ENCODE assay signal across 11 cellular contexts in genomic region chr5:127031863-127032232, GRCh38. TPM values are rescaled to one million over a fixed set of nuclear protein-coding genes. Genes with fewer than 3 reads are reported as not detected.
A peak's percentile ranks its signal among the peaks of the same experiment; 100 is the strongest.
DNase-seq lines count a peak whose midpoint lies in the region; TF ChIP-seq lines count a peak whose summit lies in the region.
"Had no signal": no experiment of that assay in that cellular context is flagged by ENCODE, and none has a peak within 500 bp of the region (broad histone marks: within the 10 kb centered on the region; RNA-seq: fewer than 3 reads in every experiment).

No MANE protein-coding gene starts in this region.

- peak overlapping the region; percentile 41 for H3K27ac Mint-ChIP-seq in T-helper 2 cell treated with Interferon-gamma antibody and Interleukin-4, amounts not matched to agents 5 μg/mL and 100 μg/mL, for 36 hours
- no peak overlapping the region for H3K27ac Mint-ChIP-seq in neural crest cell (ENCODE audit: unreplicated experiment)

- no peak overlapping the region for H3K9ac ChIP-seq in HUES6 (ENCODE audit: low read length)
- no peak overlapping the region for H3K9ac ChIP-seq in smooth muscle cell (ENCODE audit: low read depth)

- H3K4me2 ChIP-seq in smooth muscle cell, result no peak overlapping the region
- no peak overlapping the region for H3K4me2 ChIP-seq in osteoblast (ENCODE audit: insufficient read depth, low read length)

- TF ChIP-seq CTCF in neural crest cell (conservative IDR thresholded peaks at IDR 0.05), result no peak
- no peak for TF ChIP-seq CTCF in smooth muscle cell (IDR thresholded peaks at IDR 0.05; ENCODE audit: borderline replicate concordance, insufficient read depth, poor library complexity, severe bottlenecking)
- TF ChIP-seq CTCF in osteoblast (IDR thresholded peaks at IDR 0.05; ENCODE audit: extremely low read depth, low read depth, low read length), result no peak

- H4K20me1 ChIP-seq in smooth muscle cell (ENCODE audit: low read depth), result no peaks in the 10 kb centered on the region
- H4K20me1 ChIP-seq in osteoblast (ENCODE audit: insufficient read depth, low read length), result no peaks in the 10 kb centered on the region

- H3K27ac ChIP-seq in HUES6 (ENCODE audit: low read depth, low read length) (no peak overlapping the region), smooth muscle cell (ENCODE audit: low read depth) (no peak overlapping the region), osteoblast (ENCODE audit: low read depth, low read length) (no peak overlapping the region)

- H3K4me1 ChIP-seq in HUES6 (ENCODE audit: control insufficient read depth, insufficient read depth, low read length) (peaks cover 20% of the 10 kb centered on the region), smooth muscle cell (ENCODE audit: low read depth) (peaks cover 3% of the 10 kb centered on the region), osteoblast (ENCODE audit: insufficient read depth, low read length) (peaks cover 14% of the 10 kb centered on the region)

- H3K36me3 ChIP-seq in HUES6 (ENCODE audit: control insufficient read depth, insufficient read depth, low read length) (no peaks in the 10 kb centered on the region), smooth muscle cell (ENCODE audit: low read depth) (no peaks in the 10 kb centered on the region), osteoblast (ENCODE audit: insufficient read depth, low read length) (no peaks in the 10 kb centered on the region)

- H3K9me3 ChIP-seq in HUES6 (ENCODE audit: control insufficient read depth, insufficient read depth, low read depth, low read length), result no peaks in the 10 kb centered on the region
- no peaks in the 10 kb centered on the region for H3K9me3 ChIP-seq in smooth muscle cell (replicated peaks; ENCODE audit: low read depth)
- H3K9me3 ChIP-seq in osteoblast (ENCODE audit: low read depth, low read length), result no peaks in the 10 kb centered on the region
- H3K9me3 ChIP-seq: mucosa of descending colon had no signal

- H3K79me2 ChIP-seq in smooth muscle cell (ENCODE audit: low read depth), result peaks cover 7% of the 10 kb centered on the region
- H3K79me2 ChIP-seq in osteoblast (ENCODE audit: insufficient read depth, low read length), result peaks cover 13% of the 10 kb centered on the region

- H3K36me3 Mint-ChIP-seq in T-helper 2 cell treated with Interferon-gamma antibody and Interleukin-4, amounts not matched to agents 5 μg/mL and 100 μg/mL, for 36 hours (ENCODE audit: low read depth), result no peaks in the 10 kb centered on the region
- H3K36me3 Mint-ChIP-seq in neural crest cell (ENCODE audit: low read depth), result no peaks in the 10 kb centered on the region

- H2AFZ ChIP-seq in smooth muscle cell (ENCODE audit: low read depth) (no peak overlapping the region), osteoblast (ENCODE audit: low read length) (no peak overlapping the region)

- peaks cover 47% of the 10 kb centered on the region for H3K27me3 Mint-ChIP-seq in T-helper 2 cell treated with Interferon-gamma antibody and Interleukin-4, amounts not matched to agents 5 μg/mL and 100 μg/mL, for 36 hours (ENCODE audit: low read depth)
- peaks cover 40% of the 10 kb centered on the region for H3K27me3 Mint-ChIP-seq in neural crest cell (ENCODE audit: low read depth)

- peak overlapping the region; percentile 90 for H3K4me3 Mint-ChIP-seq in T-helper 2 cell treated with Interferon-gamma antibody and Interleukin-4, amounts not matched to agents 5 μg/mL and 100 μg/mL, for 36 hours
- H3K4me3 Mint-ChIP-seq in neural crest cell, result peak overlapping the region; percentile 92

- H3K9me3 Mint-ChIP-seq in T-helper 2 cell treated with Interferon-gamma antibody and Interleukin-4, amounts not matched to agents 5 μg/mL and 100 μg/mL, for 36 hours, result no peaks in the 10 kb centered on the region
- H3K9me3 Mint-ChIP-seq in neural crest cell, result no peaks in the 10 kb centered on the region

- 90% methylated on average over 2 of the region's 2 CpGs for WGBS in smooth muscle cell (ENCODE audit: low lambda C conversion rate)

- H3F3A ChIP-seq in smooth muscle cell (ENCODE audit: low read depth), result no peaks in the 10 kb centered on the region

- H3K27me3 ChIP-seq in HUES6 (ENCODE audit: control insufficient read depth, insufficient read depth, low read length) (peaks cover 35% of the 10 kb centered on the region), smooth muscle cell (ENCODE audit: low read depth) (peaks cover 7% of the 10 kb centered on the region), osteoblast (ENCODE audit: insufficient read depth, low read length) (no peaks in the 10 kb centered on the region)

- DNase-seq in T-helper 2 cell treated with Interferon-gamma antibody and Interleukin-4, amounts not matched to agents 5 μg/mL and 100 μg/mL, for 36 hours (ENCODE audit: low spot score), result no peak
- no peak for DNase-seq in T-helper 2 cell
- peak; percentile 45 for DNase-seq in amniotic epithelial cell (ENCODE audit: low read depth)
- DNase-seq in neural crest cell (ENCODE audit: low read depth, low spot score), result no peak
- DNase-seq in NCI-H2171 (lab: John Stamatoyannopoulos, UW), result no peak
- DNase-seq in smooth muscle cell (lab: John Stamatoyannopoulos, UW; ENCODE audit: unreplicated experiment), result no peak
- no peak for DNase-seq in osteoblast (ENCODE audit: insufficient read length, low spot score, missing footprints)
- DNase-seq: ACHN; activated CD4-positive, CD25-positive, alpha-beta regulatory T cell had no signal

- H3K4me1 Mint-ChIP-seq in T-helper 2 cell treated with Interferon-gamma antibody and Interleukin-4, amounts not matched to agents 5 μg/mL and 100 μg/mL, for 36 hours (ENCODE audit: low read depth), result peaks cover 9% of the 10 kb centered on the region
- peaks cover 9% of the 10 kb centered on the region for H3K4me1 Mint-ChIP-seq in neural crest cell

- H3K4me3 ChIP-seq in HUES6 (ENCODE audit: low read depth, low read length) (peak overlapping the region; percentile 99), smooth muscle cell (no peak overlapping the region), osteoblast (ENCODE audit: insufficient read depth, low read length) (no peak overlapping the region)

RNA-seq across cellular contexts. Expression of gene MARCHF3, which starts 1.5 kb away (rescaled TPM):
- total RNA-seq in neural crest cell, result 3.1 and 3.2 TPM in 2 replicates
- total RNA-seq in smooth muscle cell, result 6.7 and 30.8 TPM in 2 replicates
- polyA plus RNA-seq in smooth muscle cell, result 16.8 and 17.8 TPM in 2 replicates
- total RNA-seq in osteoblast, result 2.2 and 3.5 TPM in 2 replicates

RNA-seq across cellular contexts. Expression of gene C5orf63, which starts 41.5 kb away (rescaled TPM):
- total RNA-seq in neural crest cell, result 2.3 and 3.0 TPM in 2 replicates
- total RNA-seq in smooth muscle cell, result 0.09 TPM in 1 of 2 replicates, not detected in the other
- polyA plus RNA-seq in smooth muscle cell, result 0.84 and 2.1 TPM in 2 replicates
- 2.2 and 3.5 TPM in 2 replicates for total RNA-seq in osteoblast
